In genomic region chr15:85725019-85725418, GRCh38 we compare ENCODE assay signal across 12 cellular contexts.
A peak's percentile ranks its signal among the peaks of the same experiment; 100 is the strongest.
DNase-seq lines count a peak whose midpoint lies in the region; ATAC-seq and TF ChIP-seq lines count a peak whose summit lies in the region.
"Had no signal": no experiment of that assay in that cellular context is flagged by ENCODE, and none has a peak within 500 bp of the region (broad histone marks: within the 10 kb centered on the region; RNA-seq: fewer than 3 reads in every experiment).

No MANE protein-coding gene starts in this region.

- H3K4me2 ChIP-seq in mammary epithelial cell (ENCODE audit: insufficient read depth, low read depth, low read length) = no peak overlapping the region

- in situ Hi-C loops in mammary epithelial cell (cut with MboI; ENCODE audit: low sequenced_read_pairs in 2 of 2) = no loop called here

- peak overlapping the region; percentile 93 for H3K27ac Mint-ChIP-seq in MCF 10A (ENCODE audit: low read depth, unreplicated experiment)
- H3K27ac Mint-ChIP-seq in natural killer cell = peak overlapping the region; percentile 77 to 91

- TF ChIP-seq CTCF in MCF 10A (IDR thresholded peaks at IDR 0.05; ENCODE audit: unreplicated experiment) (no peak), mammary epithelial cell (conservative IDR thresholded peaks at IDR 0.05 in 1 of 2, IDR thresholded peaks at IDR 0.05 in 1 of 2; ENCODE audit: extremely low read depth in 1 of 2, insufficient read depth in 1 of 2, low read depth in 1 of 2, low read length in 2 of 2) (no peak), fibroblast of mammary gland (conservative IDR thresholded peaks at IDR 0.05; ENCODE audit: control insufficient read depth, insufficient read depth, low read depth, low read length) (no peak), natural killer cell (IDR thresholded peaks at IDR 0.05) (no peak), upper lobe of right lung (IDR thresholded peaks at IDR 0.05) (no peak)

- no peaks in the 10 kb centered on the region for H4K20me1 ChIP-seq in mammary epithelial cell (ENCODE audit: insufficient read depth, low read length)

- peaks cover 93% of the 10 kb centered on the region for H3K36me3 Mint-ChIP-seq in MCF 10A (ENCODE audit: insufficient read depth, unreplicated experiment)
- peaks cover 40% of the 10 kb centered on the region for H3K36me3 Mint-ChIP-seq in natural killer cell

- BruUV-seq in MCF 10A (replicated peaks; lab: Mats Ljungman, UMichigan) (no TSS peak), mammary epithelial cell (replicated peaks; lab: Mats Ljungman, UMichigan) (no TSS peak)

- H3K9me3 ChIP-seq in mammary epithelial cell (replicated peaks; ENCODE audit: insufficient read depth, low read length) (no peaks in the 10 kb centered on the region), upper lobe of right lung (no peaks in the 10 kb centered on the region)

- H3K36me3 ChIP-seq in mammary epithelial cell (ENCODE audit: insufficient read depth, low read length) (peaks cover 22% of the 10 kb centered on the region), upper lobe of right lung (peaks cover 100% of the 10 kb centered on the region)

- no peak overlapping the region for H3K9ac ChIP-seq in mammary epithelial cell (ENCODE audit: insufficient read depth, low read length)

- H3K27ac ChIP-seq in mammary epithelial cell (ENCODE audit: insufficient read depth, low read depth, low read length) (no peak overlapping the region), upper lobe of right lung (peak overlapping the region; percentile 63)

- no peaks in the 10 kb centered on the region for H3K79me2 ChIP-seq in mammary epithelial cell (ENCODE audit: insufficient read depth, low read length)

- H3K4me3 ChIP-seq in mammary epithelial cell (replicated peaks in 1 of 3; ENCODE audit: insufficient read depth in 1 of 3, low read depth in 2 of 3, low read length in 3 of 3) (no peak overlapping the region), fibroblast of mammary gland (ENCODE audit: control insufficient read depth, low read depth, low read length) (no peak overlapping the region), upper lobe of right lung (no peak overlapping the region)

- DNase-seq in MCF 10A (ENCODE audit: unreplicated experiment) (peak; percentile 49), mammary epithelial cell (no peak), fibroblast of mammary gland (ENCODE audit: low read depth) (peak; percentile 84), natural killer cell (no peak), upper lobe of right lung (no peak), NCI-H2107 (lab: John Stamatoyannopoulos, UW) (no peak), hippocampal formation (lab: John Stamatoyannopoulos, UW) (no peak), T-helper 2 cell (no peak)
- DNase-seq: activated effector memory CD4-positive, alpha-beta T cell treated with anti-CD3 and anti-CD28 coated beads, Interleukin-2, amount 50 U/mL, for 16 hours; GDM1; islet precursor cell had no signal

- no peak for ATAC-seq in natural killer cell
- ATAC-seq in upper lobe of right lung = no peak
- ATAC-seq: Panc1 had no signal

- no peak overlapping the region for H2AFZ ChIP-seq in mammary epithelial cell (ENCODE audit: low read depth, low read length)

- H3K27me3 Mint-ChIP-seq in MCF 10A (ENCODE audit: insufficient read depth, unreplicated experiment) (no peaks in the 10 kb centered on the region), natural killer cell (ENCODE audit: low read depth in 2 of 2) (no peaks in the 10 kb centered on the region)

- POLR2A ChIA-PET in MCF 10A (lab: Yijun Ruan, JAX) = interaction anchor here (0.7 to 1.1 kb wide), 3 partner anchors 13 to 235 kb away, joined by 3 to 4 read pairs (median 3); no protein-coding TSS in a partner anchor

- intact Hi-C loops in MCF 10A (cut with micrococcal nuclease) (no loop called here), mammary epithelial cell (cut with micrococcal nuclease) (loop anchor here (5.0 kb wide), 1 partner anchor 428 kb away; no protein-coding TSS in a partner anchor), natural killer cell (cut with micrococcal nuclease) (no loop called here), upper lobe of right lung (cut with DNase I) (no loop called here)

- CTCF ChIA-PET in MCF 10A (lab: Yijun Ruan, JAX) = interaction anchor here (0.7 to 8.9 kb wide), 3 partner anchors 66 to 438 kb away, joined by 3 to 128 read pairs (median 3); no protein-coding TSS in a partner anchor
- CTCF ChIA-PET in mammary epithelial cell (lab: Charles Lee; ENCODE audit: low non-redundant PET) = no interaction called here

- H3K4me3 Mint-ChIP-seq in MCF 10A (ENCODE audit: unreplicated experiment) (peak overlapping the region; percentile 58), natural killer cell (no peak overlapping the region)

- dilution Hi-C loops in mammary epithelial cell (cut with HindIII; ENCODE audit: low sequenced_read_pairs) = no loop called here

- no peaks in the 10 kb centered on the region for H3K9me3 Mint-ChIP-seq in MCF 10A (ENCODE audit: unreplicated experiment)
- no peaks in the 10 kb centered on the region for H3K9me3 Mint-ChIP-seq in natural killer cell

- H3K4me1 ChIP-seq in mammary epithelial cell (ENCODE audit: insufficient read depth, low read length) (peaks cover 6% of the 10 kb centered on the region), upper lobe of right lung (peaks cover 23% of the 10 kb centered on the region)

- WGBS in mammary epithelial cell (ENCODE audit: low coverage, missing lambda C conversion rate) = 100% methylated on average over 3 of the region's 3 CpGs

- H3K4me1 Mint-ChIP-seq in MCF 10A (ENCODE audit: insufficient read depth, unreplicated experiment) (peaks cover 44% of the 10 kb centered on the region), natural killer cell (peaks cover 25 to 35% of the 10 kb centered on the region in 2 donors)

- H3K27me3 ChIP-seq in mammary epithelial cell (ENCODE audit: insufficient read depth, low read length) (no peaks in the 10 kb centered on the region), upper lobe of right lung (no peaks in the 10 kb centered on the region)

Comparison
In these comparisons a context has a peak if more than half of its experiments do, and no peak if none do; other contexts are left out.
1. DNase-seq: peak in MCF 10A (single experiment) and fibroblast of mammary gland (single experiment); none in mammary epithelial cell (single experiment), natural killer cell (single experiment), upper lobe of right lung (single experiment), NCI-H2107 (single experiment), hippocampal formation (0 of 2) and T-helper 2 cell (0 of 5).